Comparison of ENCODE assay signal across 16 cellular contexts in genomic region chr16:1312903-1313302, GRCh38. TPM values are rescaled to one million over a fixed set of nuclear protein-coding genes. Genes with fewer than 3 reads are reported as not detected.
DNase-seq lines count a peak whose midpoint lies in the region; ATAC-seq and TF ChIP-seq lines count a peak whose summit lies in the region.
"Had no signal": no experiment of that assay in that cellular context is flagged by ENCODE, and none has a peak within 500 bp of the region (broad histone marks: within the 10 kb centered on the region; RNA-seq: fewer than 3 reads in every experiment).

No MANE protein-coding gene starts in this region.

- H3K4me1 Mint-ChIP-seq in CD4-positive, CD25-positive, alpha-beta regulatory T cell, result peaks cover 4 to 45% (median 16%) of the 10 kb centered on the region in 4 donors
- H3K4me1 Mint-ChIP-seq in activated naive CD8-positive, alpha-beta T cell treated with anti-CD3 and anti-CD28 coated beads, Interleukin-2, amount 50 U/mL, for 24 hours, result peaks cover 39% of the 10 kb centered on the region
- H3K4me1 Mint-ChIP-seq in nephron, result peaks cover 22% of the 10 kb centered on the region

- peaks cover 0 to 1% (median 0%) of the 10 kb centered on the region in 7 donors for H3K9me3 Mint-ChIP-seq in CD4-positive, CD25-positive, alpha-beta regulatory T cell
- no peaks in the 10 kb centered on the region for H3K9me3 Mint-ChIP-seq in activated naive CD8-positive, alpha-beta T cell treated with anti-CD3 and anti-CD28 coated beads, Interleukin-2, amount 50 U/mL, for 24 hours
- no peaks in the 10 kb centered on the region for H3K9me3 Mint-ChIP-seq in nephron

- no peak overlapping the region for H3K27ac Mint-ChIP-seq in CD4-positive, CD25-positive, alpha-beta regulatory T cell
- H3K27ac Mint-ChIP-seq in activated naive CD8-positive, alpha-beta T cell treated with anti-CD3 and anti-CD28 coated beads, Interleukin-2, amount 50 U/mL, for 24 hours, result peak overlapping the region; percentile 54
- H3K27ac Mint-ChIP-seq in nephron, result no peak overlapping the region

- no peak overlapping the region for H3K4me3 ChIP-seq in CD4-positive, CD25-positive, alpha-beta regulatory T cell (ENCODE audit: low read depth, low read length)
- H3K4me3 ChIP-seq in GM12865 (ENCODE audit: low read depth, low read length), result no peak overlapping the region
- H3K4me3 ChIP-seq: SJCRH30 had no signal

- no peak for DNase-seq in CD4-positive, CD25-positive, alpha-beta regulatory T cell
- DNase-seq in GM12865 (ENCODE audit: low read depth), result peak; percentile 0
- no peak for DNase-seq in activated naive CD8-positive, alpha-beta T cell treated with anti-CD3 and anti-CD28 coated beads, Interleukin-2, amount 50 U/mL, for 24 hours
- DNase-seq in NCI-H187 treated with DMSO at 0.1 percent for 48 hours (lab: John Stamatoyannopoulos, UW), result no peak
- DNase-seq: activated CD8-positive, alpha-beta memory T cell treated with anti-CD3 and anti-CD28 coated beads, Interleukin-2, amount 50 U/mL, for 4 hours; effector CD8-positive, alpha-beta T cell; MM.1S; NCI-H2081; psoas muscle; SJCRH30; stimulated activated CD8-positive, alpha-beta memory T cell treated with anti-CD3 and anti-CD28 coated beads, Interleukin-4, amount 100 ng/mL, for 48 hours had no signal

- peaks cover 47% of the 10 kb centered on the region for H3K36me3 ChIP-seq in CD4-positive, CD25-positive, alpha-beta regulatory T cell (ENCODE audit: control insufficient read depth, insufficient read depth, low read length)

- no peaks in the 10 kb centered on the region for H3K9me3 ChIP-seq in CD4-positive, CD25-positive, alpha-beta regulatory T cell (ENCODE audit: control insufficient read depth in 2 of 2, low read length in 2 of 2)
- H3K9me3 ChIP-seq: psoas muscle, SJCRH30 had no signal

- H3K27me3 Mint-ChIP-seq in CD4-positive, CD25-positive, alpha-beta regulatory T cell, result peaks cover 5% of the 10 kb centered on the region
- H3K27me3 Mint-ChIP-seq in activated naive CD8-positive, alpha-beta T cell treated with anti-CD3 and anti-CD28 coated beads, Interleukin-2, amount 50 U/mL, for 24 hours, result no peaks in the 10 kb centered on the region
- no peaks in the 10 kb centered on the region for H3K27me3 Mint-ChIP-seq in nephron (ENCODE audit: low read depth)

- peak overlapping the region; percentile 41 to 84 (median 66) for H3K4me3 Mint-ChIP-seq in CD4-positive, CD25-positive, alpha-beta regulatory T cell
- H3K4me3 Mint-ChIP-seq in activated naive CD8-positive, alpha-beta T cell treated with anti-CD3 and anti-CD28 coated beads, Interleukin-2, amount 50 U/mL, for 24 hours, result peak overlapping the region; percentile 29
- peak overlapping the region; percentile 76 to 92 (median 80) for H3K4me3 Mint-ChIP-seq in nephron

- no peak for ATAC-seq in CD4-positive, CD25-positive, alpha-beta regulatory T cell (ENCODE audit: low read depth in 2 of 2)
- ATAC-seq in activated naive CD8-positive, alpha-beta T cell treated with anti-CD3 and anti-CD28 coated beads, Interleukin-2, amount 50 U/mL, for 24 hours, result no peak
- ATAC-seq in GM21723 (IDR thresholded peaks at IDR 0.05; ENCODE audit: unreplicated experiment), result no peak
- ATAC-seq in GM21825 (IDR thresholded peaks at IDR 0.05; ENCODE audit: unreplicated experiment), result no peak
- ATAC-seq: psoas muscle had no signal

- peaks cover 26% of the 10 kb centered on the region for H3K36me3 Mint-ChIP-seq in CD4-positive, CD25-positive, alpha-beta regulatory T cell
- peaks cover 40% of the 10 kb centered on the region for H3K36me3 Mint-ChIP-seq in activated naive CD8-positive, alpha-beta T cell treated with anti-CD3 and anti-CD28 coated beads, Interleukin-2, amount 50 U/mL, for 24 hours (ENCODE audit: low read depth)
- H3K36me3 Mint-ChIP-seq in nephron (ENCODE audit: low read depth), result peaks cover 29% of the 10 kb centered on the region

- peaks cover 40% of the 10 kb centered on the region for H3K4me1 ChIP-seq in CD4-positive, CD25-positive, alpha-beta regulatory T cell (ENCODE audit: control insufficient read depth, insufficient read depth, low read length, poor library complexity, severe bottlenecking)

- no peak for TF ChIP-seq CTCF in GM12865 (IDR thresholded peaks at IDR 0.05; ENCODE audit: insufficient read depth, low read depth, low read length, missing control alignments)
- TF ChIP-seq CTCF in nephron (IDR thresholded peaks at IDR 0.05; ENCODE audit: unreplicated experiment in 3 of 3), result no peak

- H3K27me3 ChIP-seq in CD4-positive, CD25-positive, alpha-beta regulatory T cell (ENCODE audit: control insufficient read depth, insufficient read depth, low read length), result no peaks in the 10 kb centered on the region
- H3K27me3 ChIP-seq: SJCRH30 had no signal

- no peak overlapping the region for H3K27ac ChIP-seq in CD4-positive, CD25-positive, alpha-beta regulatory T cell (ENCODE audit: insufficient read depth, low read length, poor library complexity, severe bottlenecking)
- H3K27ac ChIP-seq: SJCRH30 had no signal

RNA-seq across cellular contexts. Expression of gene UBE2I, which starts 3.5 kb away (rescaled TPM):
- 205 TPM for total RNA-seq in CD4-positive, CD25-positive, alpha-beta regulatory T cell
- polyA plus RNA-seq in CD4-positive, CD25-positive, alpha-beta regulatory T cell, result 100 to 1,000 TPM in 1 of 4 donors, 10 to 100 TPM in 3; 75.5 to 124 (median 89.6) TPM

RNA-seq across cellular contexts. Expression of gene BAIAP3, which starts 20.5 kb away (rescaled TPM):
- total RNA-seq in CD4-positive, CD25-positive, alpha-beta regulatory T cell, result 3.1 TPM
- polyA plus RNA-seq in CD4-positive, CD25-positive, alpha-beta regulatory T cell, result under 1 TPM; 0.11 to 0.79 (median 0.27) TPM

RNA-seq across cellular contexts. Expression of gene TSR3, which starts 38.8 kb away (rescaled TPM):
- 31.5 TPM for total RNA-seq in CD4-positive, CD25-positive, alpha-beta regulatory T cell
- 100 to 1,000 TPM in 1 of 4 donors, 10 to 100 TPM in 3; 81.1 to 103 (median 94.1) TPM for polyA plus RNA-seq in CD4-positive, CD25-positive, alpha-beta regulatory T cell

RNA-seq across cellular contexts. Expression of gene GNPTG, which starts 38.8 kb away (rescaled TPM):
- 44.1 TPM for total RNA-seq in CD4-positive, CD25-positive, alpha-beta regulatory T cell
- polyA plus RNA-seq in CD4-positive, CD25-positive, alpha-beta regulatory T cell, result 10 to 100 TPM; 43.2 to 51.3 (median 46.3) TPM

RNA-seq across cellular contexts. Expression of gene TPSD1, which starts 57.0 kb away (rescaled TPM):
- total RNA-seq in CD4-positive, CD25-positive, alpha-beta regulatory T cell, result not detected
- not detected for polyA plus RNA-seq in CD4-positive, CD25-positive, alpha-beta regulatory T cell
- total RNA-seq: fibroblast of villous mesenchyme, H4, SJCRH30 had no signal

Comparison
In these comparisons a context has a peak if more than half of its experiments do, and no peak if none do; other contexts are left out.
1. H3K4me3 Mint-ChIP-seq: peak in every context shown above with its lines; median percentile 80 in nephron; 66 in CD4-positive, CD25-positive, alpha-beta regulatory T cell; 29 in activated naive CD8-positive, alpha-beta T cell treated with anti-CD3 and anti-CD28 coated beads, Interleukin-2, amount 50 U/mL, for 24 hours.